In genomic region chrX:38672646-38673045, GRCh38 we compare ENCODE assay signal across 26 cellular contexts.
"Had no signal": no experiment of that assay in that cellular context is flagged by ENCODE, and none has a peak within 500 bp of the region (broad histone marks: within the 10 kb centered on the region; RNA-seq: fewer than 3 reads in every experiment).

No MANE protein-coding gene starts in this region.

- H3K9me3 ChIP-seq: left ventricle myocardium inferior, neutrophil, right atrium auricular region, right lobe of liver, tibial nerve, uterus had no signal

- H3K4me3 ChIP-seq: hepatocyte, left ventricle myocardium inferior, lung, neural progenitor cell, right atrium auricular region, right lobe of liver, smooth muscle cell, tibial nerve, uterus had no signal

- H3K27ac Mint-ChIP-seq: memory B cell; naive B cell; natural killer cell; nephron progenitor cell; neural progenitor cell; progenitor cell of endocrine pancreas; stimulated activated memory B cell treated with anti-CD40 and anti-IgM and Interleukin-4, amounts not matched to agents 10 μg/mL and 1 μg/mL and 100 μg/mL, for 72 hours; stimulated activated naive CD8-positive, alpha-beta T cell treated with anti-CD3 and anti-CD28 coated beads, Interleukin-15, amount 100 ng/mL, for 72 hours; type B pancreatic cell had no signal

- H3K36me3 Mint-ChIP-seq: memory B cell; naive B cell; natural killer cell; neural progenitor cell; stimulated activated memory B cell treated with anti-CD40 and anti-IgM and Interleukin-4, amounts not matched to agents 10 μg/mL and 1 μg/mL and 100 μg/mL, for 72 hours; type B pancreatic cell had no signal

- H3K27me3 ChIP-seq: hepatocyte, neural progenitor cell, neutrophil, right atrium auricular region, uterus had no signal

- H2AFZ ChIP-seq: hepatocyte, neural progenitor cell, parathyroid adenoma had no signal

- H3K4me1 Mint-ChIP-seq: natural killer cell; nephron progenitor cell; neural progenitor cell; stimulated activated memory B cell treated with anti-CD40 and anti-IgM and Interleukin-4, amounts not matched to agents 10 μg/mL and 1 μg/mL and 100 μg/mL, for 72 hours had no signal

- H3K9me3 Mint-ChIP-seq: memory B cell; natural killer cell; neural progenitor cell; stimulated activated memory B cell treated with anti-CD40 and anti-IgM and Interleukin-4, amounts not matched to agents 10 μg/mL and 1 μg/mL and 100 μg/mL, for 72 hours; stimulated activated naive CD8-positive, alpha-beta T cell treated with anti-CD3 and anti-CD28 coated beads, Interleukin-15, amount 100 ng/mL, for 72 hours; type B pancreatic cell had no signal

- ATAC-seq: natural killer cell; right lobe of liver; stimulated activated memory B cell treated with anti-CD40 and anti-IgM and Interleukin-4, amounts not matched to agents 10 μg/mL and 1 μg/mL and 100 μg/mL, for 72 hours; stimulated activated naive CD8-positive, alpha-beta T cell treated with anti-CD3 and anti-CD28 coated beads, Interleukin-15, amount 100 ng/mL, for 72 hours had no signal

- H3K4me2 ChIP-seq: hepatocyte, neural progenitor cell, smooth muscle cell had no signal

- DNase-seq: islet precursor cell; left ventricle myocardium inferior; naive B cell; natural killer cell; nephron progenitor cell; occipital lobe; right lobe of liver; stimulated activated CD4-positive, alpha-beta T cell treated with anti-CD3 and anti-CD28 coated beads, Interleukin-1b, Interleukin-23, amount 100 ng/mL, for 48 hours; stimulated activated CD4-positive, alpha-beta T cell treated with anti-CD3 and anti-CD28 coated beads, Interleukin-2, amount 100 ng/mL, for 48 hours; stimulated activated CD4-positive, alpha-beta T cell treated with anti-CD3 and anti-CD28 coated beads, Interleukin-4, amount 100 ng/mL, for 4 hours; stimulated activated CD8-positive, alpha-beta memory T cell treated with anti-CD3 and anti-CD28 coated beads, Interleukin-4, amount 100 ng/mL, for 48 hours; stimulated activated naive CD4-positive, alpha-beta T cell treated with Interleukin-2 at 50 U/mL for 16 hours; stimulated activated naive CD8-positive, alpha-beta T cell treated with anti-CD3 and anti-CD28 coated beads, Interleukin-15, amount 100 ng/mL, for 72 hours; uterus had no signal

- H3K9ac ChIP-seq: neural progenitor cell, parathyroid adenoma had no signal

- H3K79me2 ChIP-seq: hepatocyte, parathyroid adenoma had no signal

- H3K4me1 ChIP-seq: left ventricle myocardium inferior, neural progenitor cell, parathyroid adenoma, right atrium auricular region, right lobe of liver, tibial nerve, uterus had no signal

- H3K27me3 Mint-ChIP-seq: progenitor cell of endocrine pancreas; stimulated activated naive CD8-positive, alpha-beta T cell treated with anti-CD3 and anti-CD28 coated beads, Interleukin-15, amount 100 ng/mL, for 72 hours; type B pancreatic cell had no signal

- H3K4me3 Mint-ChIP-seq: memory B cell; naive B cell; natural killer cell; nephron progenitor cell; neural progenitor cell; stimulated activated memory B cell treated with anti-CD40 and anti-IgM and Interleukin-4, amounts not matched to agents 10 μg/mL and 1 μg/mL and 100 μg/mL, for 72 hours; stimulated activated naive CD8-positive, alpha-beta T cell treated with anti-CD3 and anti-CD28 coated beads, Interleukin-15, amount 100 ng/mL, for 72 hours; type B pancreatic cell had no signal

- H3K27ac ChIP-seq: hepatocyte, left ventricle myocardium inferior, neural progenitor cell, neutrophil, parathyroid adenoma, right atrium auricular region, right lobe of liver, tibial nerve, uterus had no signal

- H3K36me3 ChIP-seq: left ventricle myocardium inferior, neural progenitor cell, neutrophil, right lobe of liver, tibial nerve, uterus had no signal
